In genomic region chr1:222202831-222203230, GRCh38 we compare ENCODE assay signal across 39 cellular contexts.
"Had no signal": no experiment of that assay in that cellular context is flagged by ENCODE, and none has a peak within 500 bp of the region (broad histone marks: within the 10 kb centered on the region; RNA-seq: fewer than 3 reads in every experiment).

No MANE protein-coding gene starts in this region.

- H3K4me1 Mint-ChIP-seq: activated B cell treated with CpG ODN at 0.5 μM for 24 hours; activated CD4-positive, alpha-beta T cell treated with anti-CD3 and anti-CD28 coated beads, Interleukin-2, amount 10 ng/mL, durations not matched to agents 24 days and 14 days; activated naive CD8-positive, alpha-beta T cell treated with anti-CD3 and anti-CD28 coated beads for 36 hours; activated T-helper 17 cell treated with anti-CD3 and anti-CD28 coated beads, Interleukin-2, amount 50 U/mL, for 72 hours; central memory CD8-positive, alpha-beta T cell had no signal

- ATAC-seq: activated CD8-positive, alpha-beta T cell treated with anti-CD3 and anti-CD28 coated beads for 36 hours; activated naive CD4-positive, alpha-beta T cell treated with anti-CD3 and anti-CD28 coated beads, Interleukin-2, amount 50 U/mL, for 72 hours; activated T-cell treated with anti-CD3 and anti-CD28 coated beads, Interleukin-2, amount 50 U/mL, for 4 hours; activated T-cell treated with anti-CD3 and anti-CD28 coated beads, Interleukin-2, amount 50 U/mL, for 72 hours; activated T-helper 17 cell treated with anti-CD3 and anti-CD28 coated beads, Interleukin-2, amount 50 U/mL, for 72 hours; body of pancreas had no signal

- H3K27ac ChIP-seq: adrenal gland, body of pancreas, brain microvascular endothelial cell, breast epithelium, cardiac muscle cell, VCaP had no signal

- H3K9me3 ChIP-seq: adrenal gland, body of pancreas, breast epithelium had no signal

- FAIRE-seq: astrocyte had no signal

- H3K27me3 ChIP-seq: adrenal gland, body of pancreas, brain microvascular endothelial cell, breast epithelium, cardiac muscle cell had no signal

- H3K4me3 ChIP-seq: adrenal gland, body of pancreas, breast epithelium, cardiac muscle cell had no signal

- H3K4me1 ChIP-seq: adrenal gland, body of pancreas, breast epithelium had no signal

- H3K4me3 Mint-ChIP-seq: activated B cell treated with CpG ODN at 0.5 μM for 24 hours; activated CD4-positive, alpha-beta memory T cell treated with anti-CD3 and anti-CD28 coated beads for 36 hours; activated CD4-positive, alpha-beta T cell treated with anti-CD3 and anti-CD28 coated beads, Interleukin-2, amount 10 ng/mL, durations not matched to agents 24 days and 14 days; activated CD8-positive, alpha-beta T cell treated with anti-CD3 and anti-CD28 coated beads for 36 hours; activated naive CD4-positive, alpha-beta T cell treated with anti-CD3 and anti-CD28 coated beads for 36 hours; activated naive CD8-positive, alpha-beta T cell treated with anti-CD3 and anti-CD28 coated beads for 36 hours; activated T-cell treated with anti-CD3 and anti-CD28 coated beads, Interleukin-2, amount 50 U/mL, for 4 hours; activated T-cell treated with anti-CD3 and anti-CD28 coated beads, Interleukin-2, amount 50 U/mL, for 72 hours; activated T-helper 1 cell treated with anti-CD3 and anti-CD28 coated beads, Interleukin-12 subunit alpha, Interleukin-12 subunit beta, Interleukin-2, Interleukin-4 antibody, amounts not matched to agents 30 ng/mL and 10 ng/mL and 1 ng/mL, durations not matched to agents 14 hours and 24 hours and 36 hours; activated T-helper 17 cell treated with anti-CD3 and anti-CD28 coated beads, Interleukin-2, amount 50 U/mL, for 72 hours; central memory CD8-positive, alpha-beta T cell; T-helper 1 cell treated with Interleukin-12 subunit alpha and Interleukin-12 subunit beta and Interleukin-4 antibody, amounts not matched to agents 30 μg/mL and 1 μg/mL, for 36 hours; T-helper 2 cell treated with Interferon-gamma antibody and Interleukin-4, amounts not matched to agents 5 μg/mL and 100 μg/mL, for 36 hours had no signal

- H3K36me3 Mint-ChIP-seq: activated CD4-positive, alpha-beta memory T cell treated with anti-CD3 and anti-CD28 coated beads for 36 hours; activated naive CD4-positive, alpha-beta T cell treated with anti-CD3 and anti-CD28 coated beads, Interleukin-2, amount 50 U/mL, for 72 hours; activated naive CD8-positive, alpha-beta T cell treated with anti-CD3 and anti-CD28 coated beads for 36 hours had no signal

- H3K9me3 Mint-ChIP-seq: activated B cell treated with CpG ODN at 0.5 μM for 24 hours; activated CD4-positive, alpha-beta memory T cell treated with anti-CD3 and anti-CD28 coated beads for 36 hours; activated CD4-positive, alpha-beta T cell treated with anti-CD3 and anti-CD28 coated beads, Interleukin-2, amount 10 ng/mL, durations not matched to agents 24 days and 14 days; activated CD8-positive, alpha-beta T cell treated with anti-CD3 and anti-CD28 coated beads for 36 hours; activated naive CD4-positive, alpha-beta T cell treated with anti-CD3 and anti-CD28 coated beads for 36 hours; activated naive CD4-positive, alpha-beta T cell treated with anti-CD3 and anti-CD28 coated beads, Interleukin-2, amount 50 U/mL, for 72 hours; activated naive CD8-positive, alpha-beta T cell treated with anti-CD3 and anti-CD28 coated beads for 36 hours; activated T-cell treated with anti-CD3 and anti-CD28 coated beads, Interleukin-2, amount 50 U/mL, for 4 hours; activated T-cell treated with anti-CD3 and anti-CD28 coated beads, Interleukin-2, amount 50 U/mL, for 72 hours; activated T-helper 1 cell treated with anti-CD3 and anti-CD28 coated beads, Interleukin-12 subunit alpha, Interleukin-12 subunit beta, Interleukin-2, Interleukin-4 antibody, amounts not matched to agents 30 ng/mL and 10 ng/mL and 1 ng/mL, durations not matched to agents 14 hours and 24 hours and 36 hours; activated T-helper 17 cell treated with anti-CD3 and anti-CD28 coated beads, Interleukin-2, amount 50 U/mL, for 72 hours; central memory CD8-positive, alpha-beta T cell; T-helper 1 cell treated with Interleukin-12 subunit alpha and Interleukin-12 subunit beta and Interleukin-4 antibody, amounts not matched to agents 30 μg/mL and 1 μg/mL, for 36 hours; T-helper 2 cell treated with Interferon-gamma antibody and Interleukin-4, amounts not matched to agents 5 μg/mL and 100 μg/mL, for 36 hours had no signal

- H3K27me3 Mint-ChIP-seq: activated B cell treated with CpG ODN at 0.5 μM for 24 hours; activated CD4-positive, alpha-beta memory T cell treated with anti-CD3 and anti-CD28 coated beads for 36 hours; activated CD4-positive, alpha-beta T cell treated with anti-CD3 and anti-CD28 coated beads, Interleukin-2, amount 10 ng/mL, durations not matched to agents 24 days and 14 days; activated CD8-positive, alpha-beta T cell treated with anti-CD3 and anti-CD28 coated beads for 36 hours; activated naive CD8-positive, alpha-beta T cell treated with anti-CD3 and anti-CD28 coated beads for 36 hours had no signal

- H3K36me3 ChIP-seq: adrenal gland, brain microvascular endothelial cell, breast epithelium, cardiac muscle cell had no signal

- DNase-seq: activated B cell treated with CpG ODN at 0.5 μM for 24 hours; activated CD4-positive, alpha-beta memory T cell treated with anti-CD3 and anti-CD28 coated beads for 36 hours; activated CD4-positive, alpha-beta T cell treated with anti-CD3 and anti-CD28 coated beads for 4 hours; activated CD4-positive, alpha-beta T cell treated with anti-CD3 and anti-CD28 coated beads, Interleukin-2, amount 10 ng/mL, durations not matched to agents 24 days and 14 days; activated CD4-positive, alpha-beta T cell treated with anti-CD3 and anti-CD28 coated beads, Interleukin-2, amount 50 U/mL, for 1 hour; activated CD4-positive, alpha-beta T cell treated with anti-CD3 and anti-CD28 coated beads, Interleukin-2, amount 50 U/mL, for 4 hours; activated CD4-positive, CD25-positive, alpha-beta regulatory T cell treated with anti-CD3 and anti-CD28 coated beads, Interleukin-2, amount 50 U/mL, for 72 hours; activated CD8-positive, alpha-beta memory T cell treated with anti-CD3 and anti-CD28 coated beads, Interleukin-2, amount 50 U/mL, for 4 hours; activated CD8-positive, alpha-beta T cell treated with anti-CD3 and anti-CD28 coated beads for 36 hours; activated effector memory CD4-positive, alpha-beta T cell treated with anti-CD3 and anti-CD28 coated beads, Interleukin-2, amount 50 U/mL, for 16 hours; activated gamma-delta T cell treated with Interleukin-2 at 50 U/mL for 16 hours; activated naive CD4-positive, alpha-beta T cell; activated naive CD4-positive, alpha-beta T cell treated with anti-CD3 and anti-CD28 coated beads for 36 hours; activated naive CD4-positive, alpha-beta T cell treated with anti-CD3 and anti-CD28 coated beads, Interleukin-2, amount 50 U/mL, for 16 hours; activated naive CD8-positive, alpha-beta T cell treated with anti-CD3 and anti-CD28 coated beads for 36 hours; activated T-cell treated with anti-CD3 and anti-CD28 coated beads for 4 hours; activated T-cell treated with anti-CD3 and anti-CD28 coated beads, Interleukin-2, amount 50 U/mL, for 1 hour; activated T-cell treated with anti-CD3 and anti-CD28 coated beads, Interleukin-2, amount 50 U/mL, for 4 hours; activated T-cell treated with anti-CD3 and anti-CD28 coated beads, Interleukin-2, amount 50 U/mL, for 72 hours; adrenal gland; amniotic stem cell; aorta; body of pancreas; brain microvascular endothelial cell; caudate nucleus; SW 1271; T-helper 1 cell; T-helper 2 cell; T-helper 9 cell had no signal

- H3K27ac Mint-ChIP-seq: activated B cell treated with CpG ODN at 0.5 μM for 24 hours; activated CD4-positive, alpha-beta memory T cell treated with anti-CD3 and anti-CD28 coated beads for 36 hours; activated CD4-positive, alpha-beta T cell treated with anti-CD3 and anti-CD28 coated beads, Interleukin-2, amount 10 ng/mL, durations not matched to agents 24 days and 14 days; activated CD8-positive, alpha-beta T cell treated with anti-CD3 and anti-CD28 coated beads for 36 hours; activated naive CD4-positive, alpha-beta T cell treated with anti-CD3 and anti-CD28 coated beads for 36 hours; activated naive CD4-positive, alpha-beta T cell treated with anti-CD3 and anti-CD28 coated beads, Interleukin-2, amount 50 U/mL, for 72 hours; activated naive CD8-positive, alpha-beta T cell treated with anti-CD3 and anti-CD28 coated beads for 36 hours; activated T-cell treated with anti-CD3 and anti-CD28 coated beads, Interleukin-2, amount 50 U/mL, for 72 hours; activated T-helper 1 cell treated with anti-CD3 and anti-CD28 coated beads, Interleukin-12 subunit alpha, Interleukin-12 subunit beta, Interleukin-2, Interleukin-4 antibody, amounts not matched to agents 30 ng/mL and 10 ng/mL and 1 ng/mL, durations not matched to agents 14 hours and 24 hours and 36 hours; activated T-helper 17 cell treated with anti-CD3 and anti-CD28 coated beads, Interleukin-2, amount 50 U/mL, for 72 hours; T-helper 1 cell treated with Interleukin-12 subunit alpha and Interleukin-12 subunit beta and Interleukin-4 antibody, amounts not matched to agents 30 μg/mL and 1 μg/mL, for 36 hours; T-helper 2 cell treated with Interferon-gamma antibody and Interleukin-4, amounts not matched to agents 5 μg/mL and 100 μg/mL, for 36 hours had no signal
